12 cellular contexts compared by ENCODE assay signal in the genomic region with DNA sequence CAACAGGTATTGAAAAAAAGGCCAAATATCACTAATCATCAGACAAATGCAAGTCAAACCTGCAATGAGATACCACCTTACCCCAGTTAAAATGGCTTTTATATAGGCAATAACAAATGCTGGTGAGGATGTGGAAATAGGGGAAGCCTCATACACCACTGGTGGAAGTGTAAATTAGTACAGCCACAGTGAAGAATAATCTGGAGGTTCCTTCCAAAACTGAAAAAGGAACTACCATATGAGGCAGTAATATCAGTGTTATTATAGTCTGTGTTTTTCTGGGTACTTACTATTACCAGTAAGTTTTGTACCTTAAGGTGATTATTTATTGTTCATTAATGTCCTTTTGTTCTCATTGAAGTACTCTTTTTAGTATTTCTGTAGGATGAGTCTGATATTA.
"Had no signal": no experiment of that assay in that cellular context is flagged by ENCODE, and none has a peak within 500 bp of the region (broad histone marks: within the 10 kb centered on the region; RNA-seq: fewer than 3 reads in every experiment).

No MANE protein-coding gene starts in this region.

- H3K36me3 ChIP-seq: brain microvascular endothelial cell, gastrocnemius medialis, left lung had no signal

- DNase-seq: activated CD4-positive, alpha-beta memory T cell treated with anti-CD3 and anti-CD28 coated beads, Interleukin-2, amount 10 ng/mL, durations not matched to agents 7 days and 5 days; activated CD4-positive, alpha-beta T cell treated with anti-CD3 and anti-CD28 coated beads for 36 hours; activated gamma-delta T cell; activated T-cell treated with anti-CD3 and anti-CD28 coated beads, Interleukin-2, amount 50 U/mL, for 48 hours; brain microvascular endothelial cell; cerebellar nuclear complex; effector memory CD8-positive, alpha-beta T cell; gastrocnemius medialis; left lung; mesenchymal stem cell; stimulated activated CD4-positive, alpha-beta T cell treated with anti-CD3 and anti-CD28 coated beads, Interleukin-2, amount 100 ng/mL, for 48 hours; stimulated activated naive CD8-positive, alpha-beta T cell treated with anti-CD3 and anti-CD28 coated beads, Interleukin-15, Interleukin-2, amounts not matched to agents 100 U/mL and 50 U/mL, for 24 hours had no signal

- H3K9me3 ChIP-seq: gastrocnemius medialis, left lung had no signal

- H3K4me3 ChIP-seq: gastrocnemius medialis, left lung had no signal

- H3K27me3 ChIP-seq: brain microvascular endothelial cell, gastrocnemius medialis, left lung had no signal

- H3K4me1 ChIP-seq: gastrocnemius medialis, left lung had no signal

- ATAC-seq: activated CD4-positive, alpha-beta T cell treated with anti-CD3 and anti-CD28 coated beads for 36 hours; effector memory CD8-positive, alpha-beta T cell; gastrocnemius medialis; left lung; stimulated activated naive CD8-positive, alpha-beta T cell treated with anti-CD3 and anti-CD28 coated beads, Interleukin-15, Interleukin-2, amounts not matched to agents 100 U/mL and 50 U/mL, for 24 hours had no signal
